18 cellular contexts compared by ENCODE assay signal in the genomic region with DNA sequence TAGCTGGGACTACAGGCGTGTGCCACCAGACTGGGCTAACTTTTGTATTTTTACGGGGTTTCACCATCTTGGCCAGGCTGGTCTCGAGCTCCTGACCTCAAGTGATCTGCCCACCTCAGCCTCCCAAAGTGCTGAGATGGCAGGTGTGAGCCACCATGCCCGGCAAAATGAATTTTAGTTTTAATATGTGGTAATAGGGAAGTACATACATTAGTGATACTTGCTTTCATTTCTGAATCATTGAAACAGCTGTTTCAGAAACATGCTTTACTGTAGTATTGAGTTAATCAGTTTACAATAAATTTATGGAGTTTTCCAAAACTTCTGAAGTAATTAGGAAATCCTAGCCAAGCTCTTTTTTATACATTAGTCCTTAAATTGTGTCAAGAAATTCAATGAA. TPM values are rescaled to one million over a fixed set of nuclear protein-coding genes. Genes with fewer than 3 reads are reported as not detected.
DNase-seq lines count a peak whose midpoint lies in the region; ATAC-seq and TF ChIP-seq lines count a peak whose summit lies in the region.
"Had no signal": no experiment of that assay in that cellular context is flagged by ENCODE, and none has a peak within 500 bp of the region (broad histone marks: within the 10 kb centered on the region; RNA-seq: fewer than 3 reads in every experiment).

No MANE protein-coding gene starts in this region.

- no peak for TF ChIP-seq CTCF in natural killer cell (IDR thresholded peaks at IDR 0.05)

- H3K4me1 Mint-ChIP-seq in T-helper 2 cell treated with Interferon-gamma antibody and Interleukin-4, amounts not matched to agents 5 μg/mL and 100 μg/mL, for 36 hours (ENCODE audit: low read depth): peaks cover 46% of the 10 kb centered on the region
- H3K4me1 Mint-ChIP-seq in natural killer cell: peaks cover 64 to 69% of the 10 kb centered on the region in 2 donors
- peaks cover 38 to 50% of the 10 kb centered on the region in 2 donors for H3K4me1 Mint-ChIP-seq in natural killer cell treated with Interleukin-12 subunit alpha and Interleukin-12 subunit beta and Interleukin-15 and Interleukin-18, amount 100 ng/mL, for 72 hours (ENCODE audit: low read depth in 2 of 2)
- H3K4me1 Mint-ChIP-seq in effector memory CD8-positive, alpha-beta T cell (ENCODE audit: low read depth in 2 of 2): peaks cover 51 to 70% of the 10 kb centered on the region in 2 donors

- H3K27ac Mint-ChIP-seq in T-helper 2 cell treated with Interferon-gamma antibody and Interleukin-4, amounts not matched to agents 5 μg/mL and 100 μg/mL, for 36 hours: no peak overlapping the region
- H3K27ac Mint-ChIP-seq in natural killer cell: peak overlapping the region; percentile 79 to 83
- H3K27ac Mint-ChIP-seq in natural killer cell treated with Interleukin-12 subunit alpha and Interleukin-12 subunit beta and Interleukin-15 and Interleukin-18, amount 100 ng/mL, for 72 hours: no peak overlapping the region
- H3K27ac Mint-ChIP-seq in effector memory CD8-positive, alpha-beta T cell: peak overlapping the region; percentile 75 to 84
- H3K27ac Mint-ChIP-seq: GM23338 had no signal

- H3K36me3 Mint-ChIP-seq in T-helper 2 cell treated with Interferon-gamma antibody and Interleukin-4, amounts not matched to agents 5 μg/mL and 100 μg/mL, for 36 hours (ENCODE audit: low read depth): peaks cover 74% of the 10 kb centered on the region
- peaks cover 16% of the 10 kb centered on the region for H3K36me3 Mint-ChIP-seq in natural killer cell
- peaks cover 21% of the 10 kb centered on the region for H3K36me3 Mint-ChIP-seq in natural killer cell treated with Interleukin-12 subunit alpha and Interleukin-12 subunit beta and Interleukin-15 and Interleukin-18, amount 100 ng/mL, for 72 hours
- H3K36me3 Mint-ChIP-seq in effector memory CD8-positive, alpha-beta T cell (ENCODE audit: insufficient read depth): peaks cover 93% of the 10 kb centered on the region

- H3K9me3 Mint-ChIP-seq in T-helper 2 cell treated with Interferon-gamma antibody and Interleukin-4, amounts not matched to agents 5 μg/mL and 100 μg/mL, for 36 hours: no peaks in the 10 kb centered on the region
- H3K9me3 Mint-ChIP-seq in natural killer cell: no peaks in the 10 kb centered on the region
- H3K9me3 Mint-ChIP-seq in natural killer cell treated with Interleukin-12 subunit alpha and Interleukin-12 subunit beta and Interleukin-15 and Interleukin-18, amount 100 ng/mL, for 72 hours: no peaks in the 10 kb centered on the region
- H3K9me3 Mint-ChIP-seq in effector memory CD8-positive, alpha-beta T cell: no peaks in the 10 kb centered on the region
- H3K9me3 Mint-ChIP-seq: GM23338 had no signal

- peak overlapping the region; percentile 29 for H3K4me3 Mint-ChIP-seq in T-helper 2 cell treated with Interferon-gamma antibody and Interleukin-4, amounts not matched to agents 5 μg/mL and 100 μg/mL, for 36 hours
- peak overlapping the region; percentile 55 for H3K4me3 Mint-ChIP-seq in natural killer cell
- H3K4me3 Mint-ChIP-seq in natural killer cell treated with Interleukin-12 subunit alpha and Interleukin-12 subunit beta and Interleukin-15 and Interleukin-18, amount 100 ng/mL, for 72 hours: no peak overlapping the region
- peak overlapping the region; percentile 71 to 76 for H3K4me3 Mint-ChIP-seq in effector memory CD8-positive, alpha-beta T cell
- H3K4me3 Mint-ChIP-seq: GM23338 had no signal

- H3K27me3 Mint-ChIP-seq in T-helper 2 cell treated with Interferon-gamma antibody and Interleukin-4, amounts not matched to agents 5 μg/mL and 100 μg/mL, for 36 hours (ENCODE audit: low read depth): no peaks in the 10 kb centered on the region
- H3K27me3 Mint-ChIP-seq in natural killer cell (ENCODE audit: low read depth in 2 of 2): no peaks in the 10 kb centered on the region
- no peaks in the 10 kb centered on the region for H3K27me3 Mint-ChIP-seq in natural killer cell treated with Interleukin-12 subunit alpha and Interleukin-12 subunit beta and Interleukin-15 and Interleukin-18, amount 100 ng/mL, for 72 hours
- no peaks in the 10 kb centered on the region for H3K27me3 Mint-ChIP-seq in effector memory CD8-positive, alpha-beta T cell

- no peak for DNase-seq in T-helper 2 cell treated with Interferon-gamma antibody and Interleukin-4, amounts not matched to agents 5 μg/mL and 100 μg/mL, for 36 hours (ENCODE audit: low spot score)
- DNase-seq in T-helper 2 cell: no peak
- DNase-seq in natural killer cell: no peak
- no peak for DNase-seq in natural killer cell treated with Interleukin-12 subunit alpha and Interleukin-12 subunit beta and Interleukin-15 and Interleukin-18, amount 100 ng/mL, for 72 hours (ENCODE audit: low spot score)
- no peak for DNase-seq in effector memory CD8-positive, alpha-beta T cell
- no peak for DNase-seq in DMS53 treated with DMSO at 0.1 percent for 48 hours (lab: John Stamatoyannopoulos, UW; ENCODE audit: unreplicated experiment)
- DNase-seq: activated CD4-positive, CD25-positive, alpha-beta regulatory T cell treated with anti-CD3 and anti-CD28 coated beads, Interleukin-2, amount 50 U/mL, for 72 hours; activated CD8-positive, alpha-beta memory T cell treated with anti-CD3 and anti-CD28 coated beads, Interleukin-2, amount 50 U/mL, for 4 hours; activated naive CD4-positive, alpha-beta T cell; erythroblast; foreskin fibroblast; left ventricle myocardium superior; NCI-H1694 treated with DMSO at 0.1 percent for 48 hours; NCI-H526 treated with DMSO at 0.1 percent for 48 hours; tibial artery had no signal

- intact Hi-C loops in natural killer cell (cut with micrococcal nuclease): no loop called here

- no peak for ATAC-seq in natural killer cell
- no peak for ATAC-seq in natural killer cell treated with Interleukin-12 subunit alpha and Interleukin-12 subunit beta and Interleukin-15 and Interleukin-18, amount 100 ng/mL, for 72 hours
- no peak for ATAC-seq in effector memory CD8-positive, alpha-beta T cell (replicated peaks)
- no peak for ATAC-seq in GM18517 (IDR thresholded peaks at IDR 0.05; ENCODE audit: unreplicated experiment)
- ATAC-seq in GM19397 (IDR thresholded peaks at IDR 0.05; ENCODE audit: unreplicated experiment): no peak
- ATAC-seq: GM23338, left ventricle myocardium superior had no signal

RNA-seq across cellular contexts. Expression of a gene that starts 15.6 kb away (rescaled TPM):
- total RNA-seq in natural killer cell: 100 to 1,000 TPM; 161 to 190 (median 161) TPM
- 10 to 100 TPM; 63.4 to 74.3 TPM for total RNA-seq in natural killer cell treated with Interleukin-12 subunit alpha and Interleukin-12 subunit beta and Interleukin-15 and Interleukin-18, amount 100 ng/mL, for 72 hours

RNA-seq across cellular contexts. Expression of a gene that starts 21.0 kb away (rescaled TPM):
- 10 to 100 TPM; 10.4 to 13.3 (median 11.6) TPM for total RNA-seq in natural killer cell
- total RNA-seq in natural killer cell treated with Interleukin-12 subunit alpha and Interleukin-12 subunit beta and Interleukin-15 and Interleukin-18, amount 100 ng/mL, for 72 hours: 10 to 100 TPM in 1 of 2 donors, 1 to 10 TPM in 1; 4.3 to 10.5 TPM

Comparison
In these comparisons a context has a peak if more than half of its experiments do, and no peak if none do; other contexts are left out.
1. H3K27ac Mint-ChIP-seq: peak in natural killer cell (2 of 2) and effector memory CD8-positive, alpha-beta T cell (2 of 2); none in T-helper 2 cell treated with Interferon-gamma antibody and Interleukin-4, amounts not matched to agents 5 μg/mL and 100 μg/mL, for 36 hours (single experiment) and natural killer cell treated with Interleukin-12 subunit alpha and Interleukin-12 subunit beta and Interleukin-15 and Interleukin-18, amount 100 ng/mL, for 72 hours (0 of 2).